ENCODE assay signal across 19 cellular contexts in genomic region chr11:34865261-34865660, GRCh38. TPM values are rescaled to one million over a fixed set of nuclear protein-coding genes. Genes with fewer than 3 reads are reported as not detected.
DNase-seq lines count a peak whose midpoint lies in the region; ATAC-seq and TF ChIP-seq lines count a peak whose summit lies in the region.
"Had no signal": no experiment of that assay in that cellular context is flagged by ENCODE, and none has a peak within 500 bp of the region (broad histone marks: within the 10 kb centered on the region; RNA-seq: fewer than 3 reads in every experiment).

No MANE protein-coding gene starts in this region.

- POLR2A ChIA-PET in naive thymus-derived CD8-positive, alpha-beta T cell (lab: Charles Lee) = no interaction called here

- H3K27me3 ChIP-seq in WERI-Rb-1 (ENCODE audit: insufficient read depth, low read depth, severe bottlenecking) = no peaks in the 10 kb centered on the region

- no peak for ATAC-seq in left cardiac atrium
- ATAC-seq in naive thymus-derived CD8-positive, alpha-beta T cell = no peak
- ATAC-seq: HepG2 had no signal

- no peaks in the 10 kb centered on the region for H3K9me3 Mint-ChIP-seq in naive thymus-derived CD8-positive, alpha-beta T cell

- H3K27ac ChIP-seq in WERI-Rb-1 = no peak overlapping the region

- peaks cover 0 to 3% (median 0%) of the 10 kb centered on the region in 4 donors for H3K4me1 Mint-ChIP-seq in naive thymus-derived CD8-positive, alpha-beta T cell

- no peak overlapping the region for H3K4me3 Mint-ChIP-seq in naive thymus-derived CD8-positive, alpha-beta T cell
- H3K4me3 Mint-ChIP-seq: B cell, CD14-positive monocyte had no signal

- no peaks in the 10 kb centered on the region for H3K9me3 ChIP-seq in WERI-Rb-1 (ENCODE audit: severe bottlenecking)

- peaks cover 0 to 8% (median 0%) of the 10 kb centered on the region in 3 donors for H3K36me3 Mint-ChIP-seq in naive thymus-derived CD8-positive, alpha-beta T cell
- H3K36me3 Mint-ChIP-seq: CD14-positive monocyte had no signal

- intact Hi-C loops in left cardiac atrium (cut with DNase I) = no loop called here

- peaks cover 0 to 2% (median 0%) of the 10 kb centered on the region in 5 donors for H3K27me3 Mint-ChIP-seq in naive thymus-derived CD8-positive, alpha-beta T cell

- DNase-seq in ELR (ENCODE audit: low read depth) (peak; percentile 13), RPMI7951 (ENCODE audit: low read depth) (peak; percentile 44), epithelial cell of esophagus (ENCODE audit: low read depth) (peak; percentile 45), renal cortical epithelial cell (ENCODE audit: low read depth) (peak; percentile 23), WERI-Rb-1 (no peak), left cardiac atrium (no peak)
- DNase-seq in naive thymus-derived CD8-positive, alpha-beta T cell = no peak
- DNase-seq: DMS53, GF-D8, KBM-7, NCI-H1105 treated with DMSO at 0.1 percent for 48 hours, NCI-H2081, NCI-H2171, NCI-H526, OCI-M1, SHP77 had no signal

- H3K27ac Mint-ChIP-seq in naive thymus-derived CD8-positive, alpha-beta T cell = no peak overlapping the region
- H3K27ac Mint-ChIP-seq: B cell had no signal

- no peaks in the 10 kb centered on the region for H3K36me3 ChIP-seq in WERI-Rb-1

- H3K4me3 ChIP-seq in epithelial cell of esophagus (ENCODE audit: low read length) (no peak overlapping the region), WERI-Rb-1 (ENCODE audit: low read depth, low read length) (no peak overlapping the region)

- TF ChIP-seq CTCF in epithelial cell of esophagus (IDR thresholded peaks at IDR 0.05; ENCODE audit: insufficient read depth, low read depth, low read length, missing control alignments) (no peak), WERI-Rb-1 (IDR thresholded peaks at IDR 0.05; ENCODE audit: low read depth, low read length) (no peak)

RNA-seq across cellular contexts. Expression of gene APIP, which starts 50.9 kb away (rescaled TPM):
- total RNA-seq in RPMI7951 (2014; rRNA removed; shearing (Covaris generic)) = 40.3 and 48.1 TPM in 2 replicates
- total RNA-seq in renal cortical epithelial cell = 28.5 and 35.8 TPM in 2 replicates
- 10 to 100 TPM; 19.8 to 30.4 TPM for total RNA-seq in left cardiac atrium
- total RNA-seq in naive thymus-derived CD8-positive, alpha-beta T cell = 10 to 100 TPM; 20.6 to 23.2 TPM
- 10 to 100 TPM; 15.1 to 17.4 (median 15.5) TPM for polyA plus RNA-seq in naive thymus-derived CD8-positive, alpha-beta T cell

RNA-seq across cellular contexts. Expression of gene PDHX, which starts 51.2 kb away (rescaled TPM):
- 39.2 and 41.0 TPM in 2 replicates for total RNA-seq in RPMI7951 (2014; rRNA removed; shearing (Covaris generic))
- 52.1 and 67.6 TPM in 2 replicates for total RNA-seq in renal cortical epithelial cell
- 100 to 1,000 TPM in 1 of 2 donors, 10 to 100 TPM in 1; 92.1 to 115 TPM for total RNA-seq in left cardiac atrium
- total RNA-seq in naive thymus-derived CD8-positive, alpha-beta T cell = 10 to 100 TPM; 42.6 to 46.6 TPM
- polyA plus RNA-seq in naive thymus-derived CD8-positive, alpha-beta T cell = 10 to 100 TPM; 14.3 to 15.4 (median 15.3) TPM

Comparison
In these comparisons a context has a peak if more than half of its experiments do, and no peak if none do; other contexts are left out.
1. DNase-seq: peak in ELR (single experiment), RPMI7951 (single experiment), epithelial cell of esophagus (single experiment) and renal cortical epithelial cell (single experiment); none in WERI-Rb-1 (single experiment), left cardiac atrium (single experiment) and naive thymus-derived CD8-positive, alpha-beta T cell (0 of 10).